16 cellular contexts compared by ENCODE assay signal in genomic region chr4:73080789-73081188, GRCh38. TPM values are rescaled to one million over a fixed set of nuclear protein-coding genes. Genes with fewer than 3 reads are reported as not detected.
DNase-seq lines count a peak whose midpoint lies in the region; ATAC-seq, FAIRE-seq and TF ChIP-seq lines count a peak whose summit lies in the region.
"Had no signal": no experiment of that assay in that cellular context is flagged by ENCODE, and none has a peak within 500 bp of the region (broad histone marks: within the 10 kb centered on the region; RNA-seq: fewer than 3 reads in every experiment).

No MANE protein-coding gene starts in this region.

- no peak overlapping the region for H3K4me2 ChIP-seq in astrocyte (ENCODE audit: low read length)
- H3K4me2 ChIP-seq: A549 had no signal

- no peak overlapping the region for H3K4me3 Mint-ChIP-seq in activated CD8-positive, alpha-beta memory T cell treated with anti-CD3 and anti-CD28 coated beads, Interleukin-2, amount 10 ng/mL, durations not matched to agents 7 days and 5 days
- no peak overlapping the region for H3K4me3 Mint-ChIP-seq in astrocyte (ENCODE audit: unreplicated experiment)
- H3K4me3 Mint-ChIP-seq in WTC11: no peak overlapping the region

- peaks cover 18% of the 10 kb centered on the region for H3K4me1 Mint-ChIP-seq in activated CD8-positive, alpha-beta memory T cell treated with anti-CD3 and anti-CD28 coated beads, Interleukin-2, amount 10 ng/mL, durations not matched to agents 7 days and 5 days
- H3K4me1 Mint-ChIP-seq in astrocyte (ENCODE audit: low read depth, unreplicated experiment): peaks cover 3% of the 10 kb centered on the region
- no peaks in the 10 kb centered on the region for H3K4me1 Mint-ChIP-seq in WTC11

- peak overlapping the region; percentile 26 for H3K27ac Mint-ChIP-seq in activated CD8-positive, alpha-beta memory T cell treated with anti-CD3 and anti-CD28 coated beads, Interleukin-2, amount 10 ng/mL, durations not matched to agents 7 days and 5 days
- no peak overlapping the region for H3K27ac Mint-ChIP-seq in astrocyte (ENCODE audit: unreplicated experiment)
- no peak overlapping the region for H3K27ac Mint-ChIP-seq in WTC11

- H3K27me3 ChIP-seq in astrocyte (ENCODE audit: insufficient read depth, low read length) (no peaks in the 10 kb centered on the region), small intestine (ENCODE audit: control insufficient read depth in 2 of 2, insufficient read depth in 2 of 2, low read length in 2 of 2) (no peaks in the 10 kb centered on the region)
- H3K27me3 ChIP-seq: foreskin keratinocyte, spleen had no signal

- no peaks in the 10 kb centered on the region for H3K9me3 Mint-ChIP-seq in activated CD8-positive, alpha-beta memory T cell treated with anti-CD3 and anti-CD28 coated beads, Interleukin-2, amount 10 ng/mL, durations not matched to agents 7 days and 5 days (ENCODE audit: low read depth)
- H3K9me3 Mint-ChIP-seq in astrocyte (ENCODE audit: unreplicated experiment) (no peaks in the 10 kb centered on the region), WTC11 (no peaks in the 10 kb centered on the region)

- H4K20me1 ChIP-seq in astrocyte (ENCODE audit: insufficient read depth, low read length): peaks cover 11% of the 10 kb centered on the region

- H2AFZ ChIP-seq in astrocyte (ENCODE audit: low read depth, low read length): no peak overlapping the region

- H3K36me3 ChIP-seq in astrocyte (ENCODE audit: insufficient read depth, low read length) (peaks cover 38% of the 10 kb centered on the region), small intestine (ENCODE audit: control insufficient read depth in 2 of 2, insufficient read depth in 2 of 2, low read length in 2 of 2) (peaks cover 6 to 18% of the 10 kb centered on the region in 2 donors)

- CTCF ChIA-PET in activated CD8-positive, alpha-beta memory T cell treated with anti-CD3 and anti-CD28 coated beads, Interleukin-2, amount 10 ng/mL, durations not matched to agents 7 days and 5 days (lab: Charles Lee): interaction anchor here (1.0 kb wide), 1 partner anchor 177 kb away, joined by 4 read pairs; no protein-coding TSS in a partner anchor
- CTCF ChIA-PET in WTC11 (lab: Charles Lee): no interaction called here

- POLR2A ChIA-PET in WTC11 (lab: Charles Lee): no interaction called here

- H3K9ac ChIP-seq in astrocyte (ENCODE audit: low read length): no peak overlapping the region

- peaks cover 42% of the 10 kb centered on the region for H3K79me2 ChIP-seq in astrocyte (ENCODE audit: insufficient read depth, low read length)

- H3K4me3 ChIP-seq in astrocyte (ENCODE audit: insufficient read depth, low read depth, low read length) (no peak overlapping the region), small intestine (ENCODE audit: low read depth in 1 of 2, low read length in 2 of 2) (no peak overlapping the region)
- H3K4me3 ChIP-seq: A549, spleen had no signal

- TF ChIP-seq CTCF in astrocyte (IDR thresholded peaks at IDR 0.05; ENCODE audit: insufficient read depth, low read depth, low read length): no peak
- TF ChIP-seq CTCF in WTC11 (IDR thresholded peaks at IDR 0.05): no peak

- intact Hi-C loops in posterior cingulate gyrus (cut with DNase I): no loop called here

- no peak for ATAC-seq in activated CD8-positive, alpha-beta memory T cell treated with anti-CD3 and anti-CD28 coated beads, Interleukin-2, amount 10 ng/mL, durations not matched to agents 7 days and 5 days
- ATAC-seq in HG02759 (IDR thresholded peaks at IDR 0.05; ENCODE audit: unreplicated experiment) (peak; percentile 79), WTC11 (no peak)
- ATAC-seq: foreskin keratinocyte had no signal

- no peak for DNase-seq in activated CD8-positive, alpha-beta memory T cell treated with anti-CD3 and anti-CD28 coated beads, Interleukin-2, amount 10 ng/mL, durations not matched to agents 7 days and 5 days
- no peak for DNase-seq in activated CD8-positive, alpha-beta memory T cell treated with anti-CD3 and anti-CD28 coated beads, Interleukin-2, amount 50 U/mL, for 48 hours
- DNase-seq in astrocyte (ENCODE audit: low read depth): peak; percentile 16
- peak in 7 of 10 donors; percentile 22 to 87 (median 45) for DNase-seq in posterior cingulate gyrus
- no peak for DNase-seq in WTC11 (ENCODE audit: low spot score)
- DNase-seq in small intestine: no peak
- no peak for DNase-seq in activated naive CD4-positive, alpha-beta T cell (lab: John Stamatoyannopoulos, UW)
- DNase-seq: aorta, foreskin keratinocyte, mammary epithelial cell, NCI-H1048, SHP77, spleen had no signal

- H3K36me3 Mint-ChIP-seq in activated CD8-positive, alpha-beta memory T cell treated with anti-CD3 and anti-CD28 coated beads, Interleukin-2, amount 10 ng/mL, durations not matched to agents 7 days and 5 days: peaks cover 44% of the 10 kb centered on the region
- H3K36me3 Mint-ChIP-seq in astrocyte (ENCODE audit: low read depth, unreplicated experiment): peaks cover 18% of the 10 kb centered on the region
- peaks cover 52% of the 10 kb centered on the region for H3K36me3 Mint-ChIP-seq in WTC11

- FAIRE-seq in astrocyte (lab: Jason Lieb, UNC) (no peak), small intestine (lab: Jason Lieb, UNC) (no peak)
- FAIRE-seq: A549, HepG2 had no signal

- H3K9me3 ChIP-seq in astrocyte (ENCODE audit: insufficient read depth, low read depth, low read length): no peaks in the 10 kb centered on the region
- no peaks in the 10 kb centered on the region for H3K9me3 ChIP-seq in small intestine (ENCODE audit: control insufficient read depth, low read depth)
- H3K9me3 ChIP-seq: A549, spleen had no signal

- H3K27me3 Mint-ChIP-seq in activated CD8-positive, alpha-beta memory T cell treated with anti-CD3 and anti-CD28 coated beads, Interleukin-2, amount 10 ng/mL, durations not matched to agents 7 days and 5 days: no peaks in the 10 kb centered on the region
- H3K27me3 Mint-ChIP-seq in astrocyte (ENCODE audit: low read depth, unreplicated experiment) (no peaks in the 10 kb centered on the region), WTC11 (ENCODE audit: low read depth) (no peaks in the 10 kb centered on the region)

- H3K27ac ChIP-seq in astrocyte (ENCODE audit: low read depth, low read length) (no peak overlapping the region), small intestine (ENCODE audit: low read depth in 1 of 2, low read length in 1 of 2) (no peak overlapping the region)
- H3K27ac ChIP-seq: A549, foreskin keratinocyte had no signal

- H3K4me1 ChIP-seq in astrocyte (ENCODE audit: insufficient read depth, low read length) (peaks cover 5% of the 10 kb centered on the region), small intestine (ENCODE audit: control insufficient read depth in 2 of 2, insufficient read depth in 1 of 2, low read depth in 1 of 2, low read length in 1 of 2) (no peaks in the 10 kb centered on the region)
- H3K4me1 ChIP-seq: A549 had no signal

- WGBS in small intestine, 3 donors: 82 to 88% (median 86%) methylated on average over 3 of the region's 3 CpGs

TF ChIP-seq in WTC11, 78 proteins besides CTCF, POLR2A, EP300 and RAD21 (continues in another document):
- TF ChIP-seq ZNF512 (CRISPR knock-in tag; IDR thresholded peaks at IDR 0.05; ENCODE audit: borderline replicate concordance) (no peak), ZBTB21 (CRISPR knock-in tag; IDR thresholded peaks at IDR 0.05; ENCODE audit: borderline replicate concordance) (no peak), IRF2 (CRISPR knock-in tag; IDR thresholded peaks at IDR 0.05; ENCODE audit: borderline replicate concordance, low read depth) (no peak), TEAD1 (CRISPR knock-in tag; IDR thresholded peaks at IDR 0.05) (no peak), MYBL2 (CRISPR knock-in tag; IDR thresholded peaks at IDR 0.05) (no peak), NFE2L1 (CRISPR knock-in tag; IDR thresholded peaks at IDR 0.05) (no peak)
- TF ChIP-seq, protein P1, sequence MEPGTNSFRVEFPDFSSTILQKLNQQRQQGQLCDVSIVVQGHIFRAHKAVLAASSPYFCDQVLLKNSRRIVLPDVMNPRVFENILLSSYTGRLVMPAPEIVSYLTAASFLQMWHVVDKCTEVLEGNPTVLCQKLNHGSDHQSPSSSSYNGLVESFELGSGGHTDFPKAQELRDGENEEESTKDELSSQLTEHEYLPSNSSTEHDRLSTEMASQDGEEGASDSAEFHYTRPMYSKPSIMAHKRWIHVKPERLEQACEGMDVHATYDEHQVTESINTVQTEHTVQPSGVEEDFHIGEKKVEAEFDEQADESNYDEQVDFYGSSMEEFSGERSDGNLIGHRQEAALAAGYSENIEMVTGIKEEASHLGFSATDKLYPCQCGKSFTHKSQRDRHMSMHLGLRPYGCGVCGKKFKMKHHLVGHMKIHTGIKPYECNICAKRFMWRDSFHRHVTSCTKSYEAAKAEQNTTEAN (CRISPR knock-in tag; IDR thresholded peaks at IDR 0.05): no peak

RNA-seq across cellular contexts. Expression of gene COX18, which starts 11.3 kb away (rescaled TPM):
- 10 to 100 TPM; 13.2 to 15.5 TPM for total RNA-seq in activated CD8-positive, alpha-beta memory T cell treated with anti-CD3 and anti-CD28 coated beads, Interleukin-2, amount 10 ng/mL, durations not matched to agents 7 days and 5 days
- total RNA-seq in astrocyte: 9.3 and 10.8 TPM in 2 replicates
- total RNA-seq in WTC11 (2021): 26.9 to 28.9 TPM (median 28.3 TPM) in 3 replicates
- 10 to 100 TPM in 1 of 3 donors, 1 to 10 TPM in 2; 5.1 to 14.4 (median 8.1) TPM for polyA plus RNA-seq in small intestine

Comparison
In these comparisons a context has a peak if more than half of its experiments do, and no peak if none do; other contexts are left out.
1. DNase-seq: peak in astrocyte (single experiment) and posterior cingulate gyrus (7 of 10); none in activated CD8-positive, alpha-beta memory T cell treated with anti-CD3 and anti-CD28 coated beads, Interleukin-2, amount 10 ng/mL, durations not matched to agents 7 days and 5 days (single experiment), activated CD8-positive, alpha-beta memory T cell treated with anti-CD3 and anti-CD28 coated beads, Interleukin-2, amount 50 U/mL, for 48 hours (single experiment), WTC11 (single experiment), small intestine (single experiment) and activated naive CD4-positive, alpha-beta T cell (0 of 4).